ENCODE assay signal across 9 cellular contexts in the genomic region with DNA sequence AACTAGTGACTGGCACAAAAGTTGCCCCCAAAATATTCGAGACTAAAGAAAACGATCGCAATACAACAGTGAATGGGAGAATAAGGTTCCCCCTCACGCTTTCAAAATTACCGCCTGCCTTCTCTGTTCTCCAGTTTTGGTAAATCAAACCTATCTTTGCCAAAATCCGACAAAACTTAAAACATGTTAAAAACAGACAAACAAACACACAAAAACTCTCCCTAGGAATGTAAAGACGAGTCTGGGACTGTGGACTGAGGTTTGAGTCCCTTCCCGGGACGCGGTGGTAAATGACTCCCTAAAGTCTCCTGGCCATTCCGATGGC. TPM values are rescaled to one million over a fixed set of nuclear protein-coding genes. Genes with fewer than 3 reads are reported as not detected.
A peak's percentile ranks its signal among the peaks of the same experiment; 100 is the strongest.
DNase-seq lines count a peak whose midpoint lies in the region; ATAC-seq and TF ChIP-seq lines count a peak whose summit lies in the region.
"Had no signal": no experiment of that assay in that cellular context is flagged by ENCODE, and none has a peak within 500 bp of the region (broad histone marks: within the 10 kb centered on the region; RNA-seq: fewer than 3 reads in every experiment).

No MANE protein-coding gene starts in this region.

- 30 to 37% methylated on average over 11 of the region's 11 CpGs for WGBS in aorta, 2 donors

- intact Hi-C loops in aorta (cut with DNase I): loop anchor here in 1 of 2 donors (2.0 kb wide), 1 partner anchor 27 kb away; no protein-coding TSS in a partner anchor

- H3K4me3 Mint-ChIP-seq in stimulated activated naive CD8-positive, alpha-beta T cell treated with anti-CD3 and anti-CD28 coated beads, Interleukin-15, Interleukin-2, amounts not matched to agents 100 ng/mL and 50 ng/mL, for 24 hours: peak overlapping the region; percentile 81

- H3K27ac Mint-ChIP-seq in stimulated activated naive CD8-positive, alpha-beta T cell treated with anti-CD3 and anti-CD28 coated beads, Interleukin-15, Interleukin-2, amounts not matched to agents 100 ng/mL and 50 ng/mL, for 24 hours: peak overlapping the region; percentile 81

- no peak for DNase-seq in stimulated activated naive CD8-positive, alpha-beta T cell treated with anti-CD3 and anti-CD28 coated beads, Interleukin-15, Interleukin-2, amounts not matched to agents 100 U/mL and 50 U/mL, for 24 hours
- DNase-seq in choroid plexus epithelial cell (ENCODE audit: low read depth): no peak
- DNase-seq in aorta: no peak
- no peak for DNase-seq in GOT3 (lab: John Stamatoyannopoulos, UW)

- peaks cover 26% of the 10 kb centered on the region for H3K4me1 Mint-ChIP-seq in stimulated activated naive CD8-positive, alpha-beta T cell treated with anti-CD3 and anti-CD28 coated beads, Interleukin-15, Interleukin-2, amounts not matched to agents 100 ng/mL and 50 ng/mL, for 24 hours (ENCODE audit: low read depth)

- H3K4me1 ChIP-seq in mucosa of stomach (ENCODE audit: control insufficient read depth, insufficient read depth, low read length): peaks cover 5% of the 10 kb centered on the region
- H3K4me1 ChIP-seq in aorta (ENCODE audit: control insufficient read depth in 1 of 2, insufficient read depth in 2 of 2, low read length in 2 of 2): no peaks in the 10 kb centered on the region

- peak overlapping the region in 1 of 2 donors; percentile 69 for H3K27ac ChIP-seq in aorta (ENCODE audit: low read depth in 1 of 2, low read length in 2 of 2)

- peak overlapping the region; percentile 85 for H3K4me3 ChIP-seq in choroid plexus epithelial cell (ENCODE audit: low read depth, low read length)
- H3K4me3 ChIP-seq in mucosa of stomach (ENCODE audit: low read length): peak overlapping the region; percentile 80
- peak overlapping the region; percentile 37 to 84 for H3K4me3 ChIP-seq in aorta (ENCODE audit: low read length in 2 of 2)

- peaks cover 23% of the 10 kb centered on the region for H3K36me3 Mint-ChIP-seq in stimulated activated naive CD8-positive, alpha-beta T cell treated with anti-CD3 and anti-CD28 coated beads, Interleukin-15, Interleukin-2, amounts not matched to agents 100 ng/mL and 50 ng/mL, for 24 hours (ENCODE audit: low read depth)

- H3K9me3 ChIP-seq in mucosa of stomach (ENCODE audit: control insufficient read depth, low read length) (no peaks in the 10 kb centered on the region), aorta (ENCODE audit: control insufficient read depth, low read length) (no peaks in the 10 kb centered on the region)

- ATAC-seq in stimulated activated naive CD8-positive, alpha-beta T cell treated with anti-CD3 and anti-CD28 coated beads, Interleukin-15, Interleukin-2, amounts not matched to agents 100 U/mL and 50 U/mL, for 24 hours: no peak
- no peak for ATAC-seq in aorta (ENCODE audit: low FRiP score)
- no peak for ATAC-seq in GM18520 (IDR thresholded peaks at IDR 0.05; ENCODE audit: unreplicated experiment)
- no peak for ATAC-seq in HG03521 (IDR thresholded peaks at IDR 0.05; ENCODE audit: unreplicated experiment)

- H3K27me3 Mint-ChIP-seq in stimulated activated naive CD8-positive, alpha-beta T cell treated with anti-CD3 and anti-CD28 coated beads, Interleukin-15, Interleukin-2, amounts not matched to agents 100 ng/mL and 50 ng/mL, for 24 hours: peaks cover 31% of the 10 kb centered on the region

- peaks cover 13% of the 10 kb centered on the region for H3K27me3 ChIP-seq in mucosa of stomach (ENCODE audit: control insufficient read depth, insufficient read depth, low read length)
- H3K27me3 ChIP-seq in aorta (ENCODE audit: control insufficient read depth in 1 of 2, insufficient read depth in 2 of 2, low read length in 1 of 2): no peaks in the 10 kb centered on the region

- TF ChIP-seq CTCF in choroid plexus epithelial cell (conservative IDR thresholded peaks at IDR 0.05; ENCODE audit: low read depth, low read length): no peak

- no peaks in the 10 kb centered on the region for H3K36me3 ChIP-seq in mucosa of stomach (ENCODE audit: control insufficient read depth, insufficient read depth, low read length)
- H3K36me3 ChIP-seq in aorta (ENCODE audit: control insufficient read depth in 1 of 2, insufficient read depth in 2 of 2, low read length in 1 of 2): no peaks in the 10 kb centered on the region

- peak overlapping the region; percentile 80 for H3K9ac ChIP-seq in mucosa of stomach (ENCODE audit: low read length)

- peaks cover 9% of the 10 kb centered on the region for H3K9me3 Mint-ChIP-seq in stimulated activated naive CD8-positive, alpha-beta T cell treated with anti-CD3 and anti-CD28 coated beads, Interleukin-15, Interleukin-2, amounts not matched to agents 100 ng/mL and 50 ng/mL, for 24 hours

RNA-seq across cellular contexts. Expression of a gene that starts 0.4 kb away (rescaled TPM):
- 10 to 100 TPM; 20.7 to 28.2 TPM for total RNA-seq in aorta
- polyA plus RNA-seq in aorta: 10 to 100 TPM; 15.6 to 20.3 TPM

RNA-seq across cellular contexts. Expression of a gene that starts 28.4 kb away (rescaled TPM):
- total RNA-seq in aorta: 10 to 100 TPM; 43.2 to 47.4 TPM
- polyA plus RNA-seq in aorta: 10 to 100 TPM; 21.7 to 30.9 TPM

RNA-seq across cellular contexts. Expression of a gene that starts 34.4 kb away (rescaled TPM):
- total RNA-seq in aorta: under 1 TPM; 0.10 to 0.15 TPM
- under 1 TPM in 1 of 2 donors, not detected in 1; 0.03 TPM for polyA plus RNA-seq in aorta
- total RNA-seq: LHCN-M2 had no signal
